In the genomic region with DNA sequence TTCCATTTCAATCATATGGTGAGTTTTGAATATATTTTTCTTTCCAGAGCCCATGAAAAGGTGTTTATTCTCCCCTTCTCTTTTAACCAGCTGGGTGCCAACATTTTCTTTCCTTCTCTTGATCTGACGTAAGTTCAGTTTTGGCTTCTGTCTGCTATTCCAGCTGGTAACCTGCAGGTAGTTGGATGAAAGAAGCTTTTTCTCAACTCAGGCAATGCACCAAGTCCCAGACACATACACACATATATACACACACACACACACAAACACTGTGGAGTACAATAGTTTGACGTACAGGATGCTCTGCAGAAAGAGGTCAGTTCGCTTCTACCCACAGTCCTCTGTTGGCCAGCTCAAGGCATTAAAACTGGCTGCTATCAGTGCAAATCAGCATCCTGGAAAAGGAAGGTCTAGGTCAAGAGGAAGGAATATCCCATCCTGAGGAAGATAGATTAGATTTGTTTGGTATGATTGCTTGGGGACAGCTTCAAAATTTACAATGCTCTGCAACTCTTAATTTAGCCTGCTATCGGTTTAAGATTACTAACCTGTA, we compare ENCODE assay signal across 19 cellular contexts.
DNase-seq lines count a peak whose midpoint lies in the region; ATAC-seq and TF ChIP-seq lines count a peak whose summit lies in the region.
"Had no signal": no experiment of that assay in that cellular context is flagged by ENCODE, and none has a peak within 500 bp of the region (broad histone marks: within the 10 kb centered on the region; RNA-seq: fewer than 3 reads in every experiment).

No MANE protein-coding gene starts in this region.

- H3K36me3 ChIP-seq in heart right ventricle: no peaks in the 10 kb centered on the region
- H3K36me3 ChIP-seq in lung (ENCODE audit: control insufficient read depth in 2 of 2, insufficient read depth in 2 of 2, low read length in 2 of 2): no peaks in the 10 kb centered on the region
- no peaks in the 10 kb centered on the region for H3K36me3 ChIP-seq in WERI-Rb-1

- ATAC-seq in heart right ventricle (peak; percentile 89 to 99 (median 96)), lung (ENCODE audit: insufficient read depth, low FRiP score) (peak; percentile 19), GM21619 (IDR thresholded peaks at IDR 0.05; ENCODE audit: unreplicated experiment) (no peak)
- ATAC-seq: GM12878, Panc1 had no signal

- no peak overlapping the region for H3K4me3 ChIP-seq in heart right ventricle
- H3K4me3 ChIP-seq in lung: no peak overlapping the region
- no peak overlapping the region for H3K4me3 ChIP-seq in WERI-Rb-1 (ENCODE audit: low read depth, low read length)
- H3K4me3 ChIP-seq: GM12878 had no signal

- H3K27ac ChIP-seq in heart right ventricle (peak overlapping the region in 7 of 10 donors; percentile 38 to 68 (median 58)), lung (ENCODE audit: low read depth in 1 of 2, low read length in 1 of 2) (peak overlapping the region in 1 of 2 donors; percentile 33), WERI-Rb-1 (no peak overlapping the region)

- intact Hi-C loops in heart right ventricle (cut with DNase I): loop anchor here in 4 of 10 donors (5.0 to 10.0 kb wide), 2 partner anchors 114 to 212 kb away; no protein-coding TSS in a partner anchor

- peaks cover 0 to 18% (median 7%) of the 10 kb centered on the region in 11 donors for H3K9me3 ChIP-seq in heart right ventricle
- peaks cover 3 to 4% of the 10 kb centered on the region in 2 donors for H3K9me3 ChIP-seq in lung (ENCODE audit: control insufficient read depth in 2 of 2, insufficient read depth in 1 of 2, low read length in 1 of 2)
- peaks cover 7% of the 10 kb centered on the region for H3K9me3 ChIP-seq in WERI-Rb-1 (ENCODE audit: severe bottlenecking)

- 49 to 51% methylated on average over 4 of the region's 4 CpGs for WGBS in heart right ventricle, 2 donors
- 36 to 48% methylated on average over 4 of the region's 4 CpGs for WGBS in lung, 2 donors

- DNase-seq in G401 (ENCODE audit: low spot score): peak; percentile 75
- DNase-seq in cerebellar cortex (ENCODE audit: low spot score): peak; percentile 72
- peak in 1 of 2 donors; percentile 63 for DNase-seq in heart right ventricle
- no peak for DNase-seq in lung (ENCODE audit: low spot score)
- no peak for DNase-seq in NCI-H1092 (lab: John Stamatoyannopoulos, UW)
- no peak for DNase-seq in WERI-Rb-1
- no peak for DNase-seq in AG08396 (ENCODE audit: low spot score)
- DNase-seq: AML-193, Calu3, MM.1S, NCI-H1417, NCI-H1930, NCI-H2171 treated with DMSO at 0.1 percent for 48 hours, NCI-H510A, NCI-H82, SHP77 had no signal

- H3K4me1 ChIP-seq in heart right ventricle (peaks cover 0 to 18% (median 5%) of the 10 kb centered on the region in 9 donors), lung (ENCODE audit: control insufficient read depth in 2 of 2, insufficient read depth in 2 of 2, low read length in 2 of 2) (peaks cover 0 to 3% of the 10 kb centered on the region in 2 donors)

- H3K27me3 ChIP-seq in heart right ventricle: no peaks in the 10 kb centered on the region
- H3K27me3 ChIP-seq in lung (ENCODE audit: control insufficient read depth, insufficient read depth): no peaks in the 10 kb centered on the region
- H3K27me3 ChIP-seq in WERI-Rb-1 (ENCODE audit: insufficient read depth, low read depth, severe bottlenecking): no peaks in the 10 kb centered on the region

- TF ChIP-seq CTCF in heart right ventricle (IDR thresholded peaks at IDR 0.05): no peak
- no peak for TF ChIP-seq CTCF in lung (IDR thresholded peaks at IDR 0.05; ENCODE audit: control extremely low read depth, extremely low read depth)
- TF ChIP-seq CTCF in WERI-Rb-1 (IDR thresholded peaks at IDR 0.05; ENCODE audit: low read depth, low read length): no peak

- in situ Hi-C loops in G401 (cut with HindIII; ENCODE audit: low sequenced_read_pairs): no loop called here

Comparison
In these comparisons a context has a peak if more than half of its experiments do, and no peak if none do; other contexts are left out.
1. DNase-seq: peak in G401 (single experiment) and cerebellar cortex (single experiment); none in lung (single experiment), NCI-H1092 (single experiment), WERI-Rb-1 (single experiment) and AG08396 (single experiment).